Comparison of ENCODE assay signal across 22 cellular contexts in the genomic region with DNA sequence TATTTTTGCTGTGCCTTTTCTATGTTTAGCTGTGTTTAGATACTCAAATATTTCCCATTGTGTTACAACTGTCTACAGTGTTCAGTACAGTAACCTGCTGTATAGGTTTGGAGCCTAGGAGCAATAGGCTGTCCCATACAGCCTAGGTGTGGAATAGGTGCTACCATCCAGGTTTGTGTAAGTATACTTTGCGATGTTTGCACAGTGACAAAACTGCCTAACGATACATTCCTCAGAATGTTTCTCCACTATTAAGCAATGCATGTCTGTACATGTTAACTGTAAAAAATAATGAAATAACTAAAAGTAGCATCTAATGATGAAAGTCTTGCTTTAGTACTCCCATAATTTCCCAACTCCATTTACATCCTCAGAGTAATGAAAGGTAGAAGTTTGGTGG. TPM values are rescaled to one million over a fixed set of nuclear protein-coding genes. Genes with fewer than 3 reads are reported as not detected.
A peak's percentile ranks its signal among the peaks of the same experiment; 100 is the strongest.
DNase-seq lines count a peak whose midpoint lies in the region; ATAC-seq, FAIRE-seq and TF ChIP-seq lines count a peak whose summit lies in the region.
"Had no signal": no experiment of that assay in that cellular context is flagged by ENCODE, and none has a peak within 500 bp of the region (broad histone marks: within the 10 kb centered on the region; RNA-seq: fewer than 3 reads in every experiment).

No MANE protein-coding gene starts in this region.

- TF ChIP-seq POLR2A in H54 (IDR thresholded peaks at IDR 0.05; ENCODE audit: low read depth, low read length) = no peak

- no peaks in the 10 kb centered on the region for H3K9me3 ChIP-seq in mucosa of descending colon
- H3K9me3 ChIP-seq: MG63, SK-N-SH had no signal

- H3K4me1 ChIP-seq in mucosa of descending colon (ENCODE audit: low read depth) = peaks cover 4% of the 10 kb centered on the region

- peaks cover 8% of the 10 kb centered on the region for H3K36me3 Mint-ChIP-seq in stimulated activated effector memory CD8-positive, alpha-beta T cell treated with anti-CD3 and anti-CD28 coated beads, Interleukin-12 subunit alpha, Interleukin-12 subunit beta, amount 100 ng/mL, for 72 hours

- H3K4me1 Mint-ChIP-seq in stimulated activated effector memory CD8-positive, alpha-beta T cell treated with anti-CD3 and anti-CD28 coated beads, Interleukin-12 subunit alpha, Interleukin-12 subunit beta, amount 100 ng/mL, for 72 hours = no peaks in the 10 kb centered on the region

- H3K36me3 ChIP-seq in mucosa of descending colon (ENCODE audit: low read depth) = no peaks in the 10 kb centered on the region

- no peak for FAIRE-seq in H54 (lab: Jason Lieb, UNC)

- ATAC-seq in mucosa of descending colon = peak; percentile 95
- ATAC-seq in stimulated activated effector memory CD8-positive, alpha-beta T cell treated with anti-CD3 and anti-CD28 coated beads, Interleukin-12 subunit alpha, Interleukin-12 subunit beta, amount 100 ng/mL, for 72 hours = no peak

- H3K9me3 Mint-ChIP-seq in stimulated activated effector memory CD8-positive, alpha-beta T cell treated with anti-CD3 and anti-CD28 coated beads, Interleukin-12 subunit alpha, Interleukin-12 subunit beta, amount 100 ng/mL, for 72 hours = no peaks in the 10 kb centered on the region

- no peak overlapping the region for H3K27ac Mint-ChIP-seq in stimulated activated effector memory CD8-positive, alpha-beta T cell treated with anti-CD3 and anti-CD28 coated beads, Interleukin-12 subunit alpha, Interleukin-12 subunit beta, amount 100 ng/mL, for 72 hours

- intact Hi-C loops in mucosa of descending colon (cut with DNase I, micrococcal nuclease) = no loop called here

- peak overlapping the region; percentile 73 for H3K27ac ChIP-seq in epithelial cell of prostate
- H3K27ac ChIP-seq: C4-2B, GM23248, KMS-11 had no signal

- DNase-seq in HuH-7 (ENCODE audit: low spot score) = peak; percentile 20
- DNase-seq in NCI-H526 treated with DMSO at 0.1 percent for 48 hours (lab: John Stamatoyannopoulos, UW) = peak; percentile 85
- DNase-seq in epithelial cell of prostate (ENCODE audit: low read depth, low spot score) = peak; percentile 73
- DNase-seq in mucosa of descending colon = peak in 1 of 3 donors; percentile 21
- DNase-seq in stimulated activated effector memory CD8-positive, alpha-beta T cell treated with anti-CD3 and anti-CD28 coated beads, Interleukin-12 subunit alpha, Interleukin-12 subunit beta, amount 100 ng/mL, for 72 hours (ENCODE audit: low spot score in 2 of 2) = no peak
- DNase-seq in H54 (ENCODE audit: insufficient read length, low spot score) = no peak
- no peak for DNase-seq in central memory CD4-positive, alpha-beta T cell
- DNase-seq: ACHN; DMS79; GM23248; HCEC 1CT; MG63; NCI-H1048; NCI-H1436; NCI-H1930; NCI-H446 treated with DMSO at 0.1 percent for 48 hours; NCI-H748 treated with DMSO at 0.1 percent for 48 hours; NK-92 treated with Interleukin-12 subunit alpha and Interleukin-12 subunit beta, amount 100 ng/mL, for 24 hours; SHP77 treated with DMSO at 0.1 percent for 48 hours; SK-N-SH had no signal

- TF ChIP-seq CTCF in mucosa of descending colon (IDR thresholded peaks at IDR 0.05) = no peak

- H3K4me3 ChIP-seq in mucosa of descending colon = no peak overlapping the region
- H3K4me3 ChIP-seq: GM23248, MG63 had no signal

- no peak overlapping the region for H3K4me3 Mint-ChIP-seq in stimulated activated effector memory CD8-positive, alpha-beta T cell treated with anti-CD3 and anti-CD28 coated beads, Interleukin-12 subunit alpha, Interleukin-12 subunit beta, amount 100 ng/mL, for 72 hours

RNA-seq across cellular contexts. Expression of a gene that starts 46.0 kb away (rescaled TPM):
- total RNA-seq in mucosa of descending colon = 10 to 100 TPM in 1 of 3 donors, 1 to 10 TPM in 2; 5.8 to 12.2 (median 8.0) TPM

RNA-seq across cellular contexts. Expression of a gene that starts 46.1 kb away (rescaled TPM):
- 10 to 100 TPM; 11.2 to 15.8 (median 13.2) TPM for total RNA-seq in mucosa of descending colon

Comparison
In these comparisons a context has a peak if more than half of its experiments do, and no peak if none do; other contexts are left out.
1. DNase-seq: peak in HuH-7 (single experiment), NCI-H526 treated with DMSO at 0.1 percent for 48 hours (single experiment) and epithelial cell of prostate (single experiment); none in stimulated activated effector memory CD8-positive, alpha-beta T cell treated with anti-CD3 and anti-CD28 coated beads, Interleukin-12 subunit alpha, Interleukin-12 subunit beta, amount 100 ng/mL, for 72 hours (0 of 2), H54 (single experiment) and central memory CD4-positive, alpha-beta T cell (single experiment).